ENCODE assay signal across 8 cellular contexts in the genomic region with DNA sequence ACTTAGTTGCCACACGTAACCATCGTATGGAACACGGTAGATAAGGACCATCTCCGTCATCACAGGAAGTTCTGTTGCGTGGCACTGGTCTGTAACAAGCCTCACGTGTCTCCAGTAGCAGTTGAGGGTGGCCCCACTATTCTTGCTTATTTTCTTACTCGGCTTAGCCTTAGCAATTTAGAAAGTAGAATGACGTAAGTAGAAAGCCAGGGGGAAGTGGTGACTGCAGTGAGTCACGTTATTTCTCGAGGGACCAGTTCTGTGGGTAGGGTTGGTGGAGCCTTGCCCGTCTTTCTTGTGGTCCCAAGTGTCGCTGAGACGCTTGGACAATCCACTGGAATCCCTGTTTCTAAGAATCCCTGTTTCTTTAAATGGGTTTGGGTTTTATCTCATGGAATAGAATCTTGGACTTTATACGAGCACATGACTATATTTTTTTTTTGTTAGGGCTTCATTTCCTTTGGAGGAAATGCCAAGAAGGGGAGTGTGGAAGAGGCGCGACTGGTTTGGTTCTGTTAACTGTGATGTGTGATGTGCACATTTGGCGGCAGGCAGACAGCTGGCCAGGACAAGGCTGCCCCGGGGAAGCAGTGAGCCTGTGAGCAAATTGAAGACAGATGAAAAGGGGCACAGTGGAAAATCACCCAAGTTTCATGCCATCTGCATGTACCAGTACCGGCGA.
A peak's percentile ranks its signal among the peaks of the same experiment; 100 is the strongest.
DNase-seq lines count a peak whose midpoint lies in the region; ATAC-seq lines count a peak whose summit lies in the region.

No MANE protein-coding gene starts in this region.

- H3K9me3 ChIP-seq in esophagus (ENCODE audit: control insufficient read depth in 2 of 2, insufficient read depth in 1 of 2, low read depth in 1 of 2, low read length in 1 of 2), result no peaks in the 10 kb centered on the region

- peak; percentile 78 for ATAC-seq in GM21825 (IDR thresholded peaks at IDR 0.05; ENCODE audit: unreplicated experiment)

- 33 to 52% methylated on average over 20 of the region's 20 CpGs for WGBS in esophagus, 2 donors

- H3K4me3 ChIP-seq in esophagus (ENCODE audit: low read depth in 1 of 2, low read length in 2 of 2), result no peak overlapping the region

- no peaks in the 10 kb centered on the region for H3K27me3 ChIP-seq in esophagus (ENCODE audit: control insufficient read depth in 1 of 2, insufficient read depth in 2 of 2, low read length in 2 of 2)

- H3K27ac ChIP-seq in esophagus (ENCODE audit: low read depth in 2 of 2, low read length in 1 of 2), result peak overlapping the region; percentile 54 to 72

- peak; percentile 98 for DNase-seq in EH (ENCODE audit: low read depth)
- peak; percentile 99 for DNase-seq in MV-4-11 (lab: John Stamatoyannopoulos, UW)
- peak; percentile 59 for DNase-seq in activated CD8-positive, alpha-beta memory T cell treated with anti-CD3 and anti-CD28 coated beads, Interleukin-2, amount 50 U/mL, for 4 hours
- peak; percentile 90 for DNase-seq in renal cortical epithelial cell (ENCODE audit: low read depth)
- DNase-seq in COR-L47 (lab: John Stamatoyannopoulos, UW), result no peak
- no peak for DNase-seq in NCI-H510A treated with DMSO at 0.1 percent for 48 hours (lab: John Stamatoyannopoulos, UW)

- H3K4me1 ChIP-seq in esophagus (ENCODE audit: control insufficient read depth in 2 of 2, insufficient read depth in 2 of 2, low read length in 1 of 2), result peaks cover 2 to 7% of the 10 kb centered on the region in 2 donors

- no peaks in the 10 kb centered on the region for H3K36me3 ChIP-seq in esophagus (ENCODE audit: control insufficient read depth in 2 of 2, insufficient read depth in 2 of 2, low read length in 1 of 2)

Comparison
In these comparisons a context has a peak if more than half of its experiments do, and no peak if none do; other contexts are left out.
1. DNase-seq: peak in EH (single experiment), MV-4-11 (single experiment), activated CD8-positive, alpha-beta memory T cell treated with anti-CD3 and anti-CD28 coated beads, Interleukin-2, amount 50 U/mL, for 4 hours (single experiment) and renal cortical epithelial cell (single experiment); none in COR-L47 (single experiment) and NCI-H510A treated with DMSO at 0.1 percent for 48 hours (single experiment).